Comparison of ENCODE assay signal across 24 cellular contexts in the genomic region with DNA sequence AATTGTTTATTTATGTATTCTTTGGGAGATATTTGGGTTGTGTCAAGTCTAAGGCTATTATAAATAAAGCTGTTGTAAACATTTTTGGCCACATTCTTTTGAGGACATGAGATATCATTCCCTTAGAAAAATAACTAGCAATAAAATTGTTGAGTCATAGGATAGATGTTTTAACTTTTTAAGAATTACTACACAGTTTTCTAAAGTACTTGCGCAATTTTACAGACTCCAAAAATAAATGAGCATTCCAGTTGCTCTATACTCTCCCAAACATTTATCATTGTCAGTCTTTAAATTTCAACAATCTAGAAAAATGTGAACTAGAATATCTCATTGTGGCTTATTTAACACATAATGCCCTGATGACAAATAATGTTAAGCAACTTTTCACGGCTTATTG.
"Had no signal": no experiment of that assay in that cellular context is flagged by ENCODE, and none has a peak within 500 bp of the region (broad histone marks: within the 10 kb centered on the region; RNA-seq: fewer than 3 reads in every experiment).

No MANE protein-coding gene starts in this region.

- H3K27ac ChIP-seq: left ventricle myocardium inferior, right atrium auricular region, tibial nerve, WERI-Rb-1 had no signal

- H3K27ac Mint-ChIP-seq: activated CD4-positive, alpha-beta memory T cell treated with anti-CD3 and anti-CD28 coated beads for 36 hours; activated CD4-positive, alpha-beta T cell treated with anti-CD3 and anti-CD28 coated beads, Interleukin-2, amount 10 ng/mL, durations not matched to agents 24 days and 14 days; activated T-helper 17 cell treated with anti-CD3 and anti-CD28 coated beads, Interleukin-2, amount 50 U/mL, for 72 hours; brain; effector memory CD8-positive, alpha-beta T cell; natural killer cell treated with Interleukin-12 subunit alpha and Interleukin-12 subunit beta and Interleukin-15 and Interleukin-18, amount 100 ng/mL, for 72 hours; T-helper 1 cell treated with Interleukin-12 subunit alpha and Interleukin-12 subunit beta and Interleukin-4 antibody, amounts not matched to agents 30 μg/mL and 1 μg/mL, for 36 hours had no signal

- FAIRE-seq: TTC549 had no signal

- H3K4me3 ChIP-seq: left ventricle myocardium inferior, lung, mucosa of descending colon, right atrium auricular region, smooth muscle cell, tibial nerve had no signal

- H3K9me3 ChIP-seq: right atrium auricular region had no signal

- H3K36me3 ChIP-seq: left ventricle myocardium inferior, right atrium auricular region, tibial nerve, WERI-Rb-1 had no signal

- H3K36me3 Mint-ChIP-seq: activated CD4-positive, alpha-beta memory T cell treated with anti-CD3 and anti-CD28 coated beads for 36 hours; brain had no signal

- DNase-seq: activated CD4-positive, alpha-beta memory T cell treated with anti-CD3 and anti-CD28 coated beads for 36 hours; activated CD4-positive, alpha-beta T cell treated with anti-CD3 and anti-CD28 coated beads, Interleukin-2, amount 10 ng/mL, durations not matched to agents 24 days and 14 days; activated gamma-delta T cell treated with Interleukin-2 at 50 U/mL for 16 hours; activated naive CD4-positive, alpha-beta T cell treated with anti-CD3 and anti-CD28 coated beads, Interleukin-2, amount 50 U/mL, for 16 hours; activated T-cell treated with anti-CD3 and anti-CD28 coated beads, Interleukin-2, amount 50 U/mL, for 4 hours; cortex of kidney; effector memory CD8-positive, alpha-beta T cell; foreskin melanocyte; islet precursor cell; left ventricle myocardium inferior; mucosa of descending colon; stimulated activated naive CD4-positive, alpha-beta T cell; T-helper 9 cell; WERI-Rb-1 had no signal

- H3K4me1 Mint-ChIP-seq: activated CD4-positive, alpha-beta T cell treated with anti-CD3 and anti-CD28 coated beads, Interleukin-2, amount 10 ng/mL, durations not matched to agents 24 days and 14 days; activated T-helper 17 cell treated with anti-CD3 and anti-CD28 coated beads, Interleukin-2, amount 50 U/mL, for 72 hours; brain had no signal

- ATAC-seq: activated CD4-positive, CD25-positive, alpha-beta regulatory T cell treated with anti-CD3 and anti-CD28 coated beads, Interleukin-2, amount 50 U/mL, for 24 hours; activated T-cell treated with anti-CD3 and anti-CD28 coated beads, Interleukin-2, amount 50 U/mL, for 4 hours; activated T-helper 17 cell treated with anti-CD3 and anti-CD28 coated beads, Interleukin-2, amount 50 U/mL, for 72 hours; effector memory CD8-positive, alpha-beta T cell; mucosa of descending colon; natural killer cell treated with Interleukin-12 subunit alpha and Interleukin-12 subunit beta and Interleukin-15 and Interleukin-18, amount 100 ng/mL, for 72 hours had no signal

- H3K27me3 ChIP-seq: right atrium auricular region, tibial nerve had no signal

- H3K4me1 ChIP-seq: left ventricle myocardium inferior, right atrium auricular region, tibial nerve had no signal

- H3K27me3 Mint-ChIP-seq: activated CD4-positive, alpha-beta memory T cell treated with anti-CD3 and anti-CD28 coated beads for 36 hours; activated CD4-positive, alpha-beta T cell treated with anti-CD3 and anti-CD28 coated beads, Interleukin-2, amount 10 ng/mL, durations not matched to agents 24 days and 14 days; activated T-helper 17 cell treated with anti-CD3 and anti-CD28 coated beads, Interleukin-2, amount 50 U/mL, for 72 hours; effector memory CD8-positive, alpha-beta T cell; natural killer cell treated with Interleukin-12 subunit alpha and Interleukin-12 subunit beta and Interleukin-15 and Interleukin-18, amount 100 ng/mL, for 72 hours had no signal

- H3K4me3 Mint-ChIP-seq: activated CD4-positive, alpha-beta memory T cell treated with anti-CD3 and anti-CD28 coated beads for 36 hours; activated CD4-positive, alpha-beta T cell treated with anti-CD3 and anti-CD28 coated beads, Interleukin-2, amount 10 ng/mL, durations not matched to agents 24 days and 14 days; activated T-cell treated with anti-CD3 and anti-CD28 coated beads, Interleukin-2, amount 50 U/mL, for 4 hours; activated T-helper 17 cell treated with anti-CD3 and anti-CD28 coated beads, Interleukin-2, amount 50 U/mL, for 72 hours; brain; effector memory CD8-positive, alpha-beta T cell; natural killer cell treated with Interleukin-12 subunit alpha and Interleukin-12 subunit beta and Interleukin-15 and Interleukin-18, amount 100 ng/mL, for 72 hours; T-helper 1 cell treated with Interleukin-12 subunit alpha and Interleukin-12 subunit beta and Interleukin-4 antibody, amounts not matched to agents 30 μg/mL and 1 μg/mL, for 36 hours had no signal
